35 cellular contexts compared by ENCODE assay signal in genomic region chr9:8531831-8532230, GRCh38.
"Had no signal": no experiment of that assay in that cellular context is flagged by ENCODE, and none has a peak within 500 bp of the region (broad histone marks: within the 10 kb centered on the region; RNA-seq: fewer than 3 reads in every experiment).

No MANE protein-coding gene starts in this region.

- H3K36me3 Mint-ChIP-seq: activated CD8-positive, alpha-beta memory T cell treated with anti-CD3 and anti-CD28 coated beads, Interleukin-2, amount 10 ng/mL, durations not matched to agents 7 days and 5 days; activated naive CD4-positive, alpha-beta T cell treated with anti-CD3 and anti-CD28 coated beads, Interleukin-2, amount 50 U/mL, for 24 hours; activated naive CD8-positive, alpha-beta T cell treated with anti-CD3 and anti-CD28 coated beads for 36 hours had no signal

- H3K27me3 Mint-ChIP-seq: activated B cell treated with CpG ODN at 0.5 μM for 24 hours; activated CD8-positive, alpha-beta memory T cell treated with anti-CD3 and anti-CD28 coated beads, Interleukin-2, amount 10 ng/mL, durations not matched to agents 7 days and 5 days; activated naive CD4-positive, alpha-beta T cell treated with anti-CD3 and anti-CD28 coated beads, Interleukin-2, amount 50 U/mL, for 24 hours; activated naive CD8-positive, alpha-beta T cell treated with anti-CD3 and anti-CD28 coated beads for 36 hours; activated naive CD8-positive, alpha-beta T cell treated with anti-CD3 and anti-CD28 coated beads, Interleukin-2, amount 50 U/mL, for 24 hours; central memory CD8-positive, alpha-beta T cell; effector memory CD8-positive, alpha-beta T cell had no signal

- H3K9me3 Mint-ChIP-seq: activated B cell treated with CpG ODN at 0.5 μM for 24 hours; activated naive CD4-positive, alpha-beta T cell treated with anti-CD3 and anti-CD28 coated beads for 36 hours; activated naive CD4-positive, alpha-beta T cell treated with anti-CD3 and anti-CD28 coated beads, Interleukin-2, amount 50 U/mL, for 24 hours; activated naive CD8-positive, alpha-beta T cell treated with anti-CD3 and anti-CD28 coated beads for 36 hours; activated naive CD8-positive, alpha-beta T cell treated with anti-CD3 and anti-CD28 coated beads, Interleukin-2, amount 50 U/mL, for 24 hours; activated T-helper 1 cell treated with anti-CD3 and anti-CD28 coated beads, Interleukin-12 subunit alpha, Interleukin-12 subunit beta, Interleukin-2, Interleukin-4 antibody, amounts not matched to agents 30 ng/mL and 10 ng/mL and 1 ng/mL, durations not matched to agents 14 hours and 24 hours and 36 hours; activated T-helper 2 cell treated with anti-CD3 and anti-CD28 coated beads, Interferon-gamma antibody, Interleukin-2, Interleukin-4, amounts not matched to agents 10 μg/mL and 5 μg/mL and 100 μg/mL, durations not matched to agents 14 hours and 24 hours and 36 hours; T-helper 1 cell treated with Interleukin-12 subunit alpha and Interleukin-12 subunit beta and Interleukin-4 antibody, amounts not matched to agents 30 μg/mL and 1 μg/mL, for 36 hours had no signal

- H3K27ac Mint-ChIP-seq: activated B cell treated with CpG ODN at 0.5 μM for 24 hours; activated CD8-positive, alpha-beta memory T cell treated with anti-CD3 and anti-CD28 coated beads, Interleukin-2, amount 10 ng/mL, durations not matched to agents 7 days and 5 days; activated CD8-positive, alpha-beta T cell treated with anti-CD3 and anti-CD28 coated beads, Interleukin-2, amount 10 ng/mL, durations not matched to agents 7 days and 5 days; activated naive CD4-positive, alpha-beta T cell treated with anti-CD3 and anti-CD28 coated beads for 36 hours; activated naive CD4-positive, alpha-beta T cell treated with anti-CD3 and anti-CD28 coated beads, Interleukin-2, amount 50 U/mL, for 24 hours; activated naive CD8-positive, alpha-beta T cell treated with anti-CD3 and anti-CD28 coated beads for 36 hours; activated naive CD8-positive, alpha-beta T cell treated with anti-CD3 and anti-CD28 coated beads, Interleukin-2, amount 50 U/mL, for 24 hours; activated T-helper 1 cell treated with anti-CD3 and anti-CD28 coated beads, Interleukin-12 subunit alpha, Interleukin-12 subunit beta, Interleukin-2, Interleukin-4 antibody, amounts not matched to agents 30 ng/mL and 10 ng/mL and 1 ng/mL, durations not matched to agents 14 hours and 24 hours and 36 hours; activated T-helper 2 cell treated with anti-CD3 and anti-CD28 coated beads, Interferon-gamma antibody, Interleukin-2, Interleukin-4, amounts not matched to agents 10 μg/mL and 5 μg/mL and 100 μg/mL, durations not matched to agents 14 hours and 24 hours and 36 hours; effector memory CD8-positive, alpha-beta T cell; T-helper 1 cell treated with Interleukin-12 subunit alpha and Interleukin-12 subunit beta and Interleukin-4 antibody, amounts not matched to agents 30 μg/mL and 1 μg/mL, for 36 hours had no signal

- H3K27me3 ChIP-seq: adrenal gland, brain microvascular endothelial cell, esophagus muscularis mucosa, foreskin keratinocyte, gastrocnemius medialis, heart left ventricle had no signal

- H3K27ac ChIP-seq: adrenal gland, brain microvascular endothelial cell, esophagus muscularis mucosa, foreskin keratinocyte, gastrocnemius medialis, heart left ventricle, WERI-Rb-1 had no signal

- H3K4me1 Mint-ChIP-seq: activated B cell treated with CpG ODN at 0.5 μM for 24 hours; activated CD8-positive, alpha-beta memory T cell treated with anti-CD3 and anti-CD28 coated beads, Interleukin-2, amount 10 ng/mL, durations not matched to agents 7 days and 5 days; activated naive CD4-positive, alpha-beta T cell treated with anti-CD3 and anti-CD28 coated beads, Interleukin-2, amount 50 U/mL, for 24 hours; activated naive CD8-positive, alpha-beta T cell treated with anti-CD3 and anti-CD28 coated beads for 36 hours; activated naive CD8-positive, alpha-beta T cell treated with anti-CD3 and anti-CD28 coated beads, Interleukin-2, amount 50 U/mL, for 24 hours; central memory CD8-positive, alpha-beta T cell had no signal

- H3K4me3 ChIP-seq: adrenal gland, esophagus muscularis mucosa, gastrocnemius medialis, heart left ventricle had no signal

- H3K9me3 ChIP-seq: adrenal gland, esophagus muscularis mucosa, gastrocnemius medialis, heart left ventricle had no signal

- DNase-seq: activated B cell treated with CpG ODN at 0.5 μM for 24 hours; activated CD4-positive, alpha-beta T cell treated with anti-CD3 and anti-CD28 coated beads for 48 hours; activated CD4-positive, alpha-beta T cell treated with anti-CD3 and anti-CD28 coated beads, Interleukin-2, amount 50 U/mL, for 1 hour; activated CD4-positive, alpha-beta T cell treated with anti-CD3 and anti-CD28 coated beads, Interleukin-2, amount 50 U/mL, for 48 hours; activated CD8-positive, alpha-beta memory T cell treated with anti-CD3 and anti-CD28 coated beads, Interleukin-2, amount 10 ng/mL, durations not matched to agents 7 days and 5 days; activated CD8-positive, alpha-beta memory T cell treated with anti-CD3 and anti-CD28 coated beads, Interleukin-2, amount 50 U/mL, for 4 hours; activated CD8-positive, alpha-beta T cell treated with anti-CD3 and anti-CD28 coated beads, Interleukin-2, amount 10 ng/mL, durations not matched to agents 7 days and 5 days; activated effector memory CD4-positive, alpha-beta T cell treated with anti-CD3 and anti-CD28 coated beads, Interleukin-2, amount 50 U/mL, for 16 hours; activated naive CD4-positive, alpha-beta T cell treated with anti-CD3 and anti-CD28 coated beads for 36 hours; activated naive CD8-positive, alpha-beta T cell treated with anti-CD3 and anti-CD28 coated beads for 36 hours; activated naive CD8-positive, alpha-beta T cell treated with anti-CD3 and anti-CD28 coated beads, Interleukin-2, amount 50 U/mL, for 24 hours; activated T-cell treated with anti-CD3 and anti-CD28 coated beads, Interleukin-2, amount 50 U/mL, for 1 hour; activated T-cell treated with anti-CD3 and anti-CD28 coated beads, Interleukin-2, amount 50 U/mL, for 48 hours; adrenal gland; amygdala; aorta; brain microvascular endothelial cell; cortex of kidney; dermis blood vessel endothelial cell; effector CD4-positive, alpha-beta T cell; effector memory CD8-positive, alpha-beta T cell; erythroblast; foreskin keratinocyte; gastrocnemius medialis; glutamatergic neuron; heart left ventricle; T-helper 9 cell; WERI-Rb-1 had no signal

- H3K4me3 Mint-ChIP-seq: activated B cell treated with CpG ODN at 0.5 μM for 24 hours; activated CD8-positive, alpha-beta memory T cell treated with anti-CD3 and anti-CD28 coated beads, Interleukin-2, amount 10 ng/mL, durations not matched to agents 7 days and 5 days; activated CD8-positive, alpha-beta T cell treated with anti-CD3 and anti-CD28 coated beads, Interleukin-2, amount 10 ng/mL, durations not matched to agents 7 days and 5 days; activated naive CD4-positive, alpha-beta T cell treated with anti-CD3 and anti-CD28 coated beads for 36 hours; activated naive CD4-positive, alpha-beta T cell treated with anti-CD3 and anti-CD28 coated beads, Interleukin-2, amount 50 U/mL, for 24 hours; activated naive CD8-positive, alpha-beta T cell treated with anti-CD3 and anti-CD28 coated beads for 36 hours; activated naive CD8-positive, alpha-beta T cell treated with anti-CD3 and anti-CD28 coated beads, Interleukin-2, amount 50 U/mL, for 24 hours; activated T-helper 1 cell treated with anti-CD3 and anti-CD28 coated beads, Interleukin-12 subunit alpha, Interleukin-12 subunit beta, Interleukin-2, Interleukin-4 antibody, amounts not matched to agents 30 ng/mL and 10 ng/mL and 1 ng/mL, durations not matched to agents 14 hours and 24 hours and 36 hours; central memory CD8-positive, alpha-beta T cell; effector memory CD8-positive, alpha-beta T cell; T-helper 1 cell treated with Interleukin-12 subunit alpha and Interleukin-12 subunit beta and Interleukin-4 antibody, amounts not matched to agents 30 μg/mL and 1 μg/mL, for 36 hours had no signal

- H3K4me1 ChIP-seq: adrenal gland, esophagus muscularis mucosa, foreskin keratinocyte, gastrocnemius medialis, heart left ventricle had no signal

- ATAC-seq: activated CD4-positive, CD25-positive, alpha-beta regulatory T cell treated with anti-CD3 and anti-CD28 coated beads, Interleukin-2, amount 50 U/mL, for 24 hours; activated CD8-positive, alpha-beta memory T cell treated with anti-CD3 and anti-CD28 coated beads, Interleukin-2, amount 10 ng/mL, durations not matched to agents 7 days and 5 days; activated CD8-positive, alpha-beta T cell treated with anti-CD3 and anti-CD28 coated beads, Interleukin-2, amount 10 ng/mL, durations not matched to agents 7 days and 5 days; activated naive CD8-positive, alpha-beta T cell treated with anti-CD3 and anti-CD28 coated beads, Interleukin-2, amount 50 U/mL, for 24 hours; effector memory CD8-positive, alpha-beta T cell; foreskin keratinocyte; gastrocnemius medialis; heart left ventricle had no signal

- H3K36me3 ChIP-seq: adrenal gland, brain microvascular endothelial cell, esophagus muscularis mucosa, gastrocnemius medialis, heart left ventricle, WERI-Rb-1 had no signal
